In the genomic region with DNA sequence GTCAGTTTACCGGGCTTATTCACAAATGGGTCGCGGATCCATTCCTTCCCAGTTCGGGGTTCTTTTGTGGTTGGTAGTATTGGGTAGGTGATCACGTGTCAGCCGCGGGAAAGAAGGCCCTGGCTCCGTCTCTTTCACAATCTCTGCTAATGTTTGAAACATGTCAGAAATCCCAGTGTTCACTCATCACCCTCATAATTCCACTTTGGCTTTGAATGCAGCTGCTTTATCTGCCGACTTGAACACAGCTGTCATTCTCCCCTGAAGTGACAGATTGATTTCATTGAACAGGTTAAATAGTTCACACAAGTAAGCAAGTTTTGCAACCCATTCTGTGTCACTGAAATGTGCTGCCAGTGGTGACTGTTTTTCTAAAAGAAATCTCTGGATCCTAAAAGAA, we compare ENCODE assay signal across 19 cellular contexts. TPM values are rescaled to one million over a fixed set of nuclear protein-coding genes. Genes with fewer than 3 reads are reported as not detected.
"Had no signal": no experiment of that assay in that cellular context is flagged by ENCODE, and none has a peak within 500 bp of the region (broad histone marks: within the 10 kb centered on the region; RNA-seq: fewer than 3 reads in every experiment).

No MANE protein-coding gene starts in this region.

RNA-seq across cellular contexts. Expression of a gene that starts 44.5 kb away (rescaled TPM):
- total RNA-seq: activated naive CD4-positive, alpha-beta T cell treated with anti-CD3 and anti-CD28 coated beads for 36 hours; activated naive CD4-positive, alpha-beta T cell treated with anti-CD3 and anti-CD28 coated beads, Interleukin-2, amount 50 U/mL, for 72 hours; activated naive CD8-positive, alpha-beta T cell treated with anti-CD3 and anti-CD28 coated beads for 36 hours; activated naive CD8-positive, alpha-beta T cell treated with anti-CD3 and anti-CD28 coated beads, Interleukin-2, amount 10 ng/mL, durations not matched to agents 7 days and 5 days; activated T-cell treated with anti-CD3 and anti-CD28 coated beads, Interleukin-2, amount 50 U/mL, for 4 hours; activated T-cell treated with anti-CD3 and anti-CD28 coated beads, Interleukin-2, amount 50 U/mL, for 72 hours; activated T-helper 1 cell treated with anti-CD3 and anti-CD28 coated beads, Interleukin-12 subunit alpha, Interleukin-12 subunit beta, Interleukin-2, Interleukin-4 antibody, amounts not matched to agents 30 ng/mL and 10 ng/mL and 1 ng/mL, durations not matched to agents 14 hours and 24 hours and 36 hours; activated T-helper 17 cell treated with anti-CD3 and anti-CD28 coated beads, Interleukin-2, amount 50 U/mL, for 72 hours; activated T-helper 2 cell treated with anti-CD3 and anti-CD28 coated beads, Interferon-gamma antibody, Interleukin-2, Interleukin-4, amounts not matched to agents 10 μg/mL and 5 μg/mL and 100 μg/mL, durations not matched to agents 14 hours and 24 hours and 36 hours; adrenal gland; aorta; ascending aorta; astrocyte; body of pancreas; breast epithelium; bronchial epithelial cell; cardiac muscle cell; cardiac septum had no signal
- polyA plus RNA-seq: adipose tissue, adrenal gland, aorta, cardiac muscle cell had no signal
